In the genomic region with DNA sequence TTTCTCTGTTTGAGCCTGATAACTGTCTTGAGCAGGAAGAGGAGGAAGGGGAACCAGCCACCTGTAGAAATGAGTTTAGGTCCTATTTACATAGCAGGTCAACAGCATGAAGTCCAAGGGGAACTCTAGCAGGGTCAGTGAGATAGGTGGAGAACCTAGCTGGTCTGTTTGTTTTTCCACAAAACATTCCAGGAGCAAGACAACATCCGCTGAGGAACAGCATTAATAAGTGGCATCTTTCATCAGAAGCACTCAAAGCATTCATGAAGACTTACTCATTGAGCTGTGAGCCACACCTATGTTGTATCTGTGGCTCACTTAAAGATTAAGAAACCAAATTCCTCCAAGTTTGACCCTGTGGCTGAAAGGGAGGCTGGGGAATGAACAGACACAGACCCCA, we compare ENCODE assay signal across 23 cellular contexts.
A peak's percentile ranks its signal among the peaks of the same experiment; 100 is the strongest.
DNase-seq lines count a peak whose midpoint lies in the region; ATAC-seq and TF ChIP-seq lines count a peak whose summit lies in the region.
"Had no signal": no experiment of that assay in that cellular context is flagged by ENCODE, and none has a peak within 500 bp of the region (broad histone marks: within the 10 kb centered on the region; RNA-seq: fewer than 3 reads in every experiment).

No MANE protein-coding gene starts in this region.

- in situ Hi-C loops in IMR-90 (cut with MboI; ENCODE audit: low sequenced_read_pairs) = no loop called here
- in situ Hi-C loops in brain microvascular endothelial cell (cut with HindIII; ENCODE audit: low pct_ligation_motif_present, low sequenced_read_pairs) = no loop called here

- H3K27ac ChIP-seq in IMR-90 (ENCODE audit: insufficient read depth, low read length) (no peak overlapping the region), brain microvascular endothelial cell (no peak overlapping the region)
- H3K27ac ChIP-seq: BLaER1 treated with 17β-estradiol and CSF1 and Interleukin-3, amounts not matched to agents 10 nM and 100 nM; vagina had no signal

- no CpG with 5 or more reads among the region's 1 CpG for WGBS in IMR-90 (ENCODE audit: extremely low coverage in 2 of 2, insufficient read length in 1 of 2), 2 experiments

- H4K20me1 ChIP-seq in IMR-90 (ENCODE audit: insufficient read depth, low read length) = no peaks in the 10 kb centered on the region
- H4K20me1 ChIP-seq: BLaER1 treated with 17β-estradiol and CSF1 and Interleukin-3, amounts not matched to agents 10 nM and 100 nM had no signal

- TF ChIP-seq RAD21 in IMR-90 (IDR thresholded peaks at IDR 0.05; ENCODE audit: low read length) = no peak

- intact Hi-C loops in Calu3 (cut with micrococcal nuclease; ENCODE audit: unreplicated experiment) = loop anchor here (5.0 kb wide), 1 partner anchor 131 kb away; no protein-coding TSS in a partner anchor
- intact Hi-C loops in IMR-90 (cut with micrococcal nuclease) = no loop called here

- H3K9me3 Mint-ChIP-seq in Calu3 (ENCODE audit: low read depth, unreplicated experiment) = no peaks in the 10 kb centered on the region
- H3K9me3 Mint-ChIP-seq: activated CD4-positive, alpha-beta T cell treated with anti-CD3 and anti-CD28 coated beads, Interleukin-2, amount 10 ng/mL, durations not matched to agents 7 days and 5 days; activated naive CD8-positive, alpha-beta T cell treated with anti-CD3 and anti-CD28 coated beads for 36 hours; central memory CD8-positive, alpha-beta T cell; stimulated activated naive CD8-positive, alpha-beta T cell treated with anti-CD3 and anti-CD28 coated beads, Interleukin-15, Interleukin-2, amounts not matched to agents 100 ng/mL and 50 ng/mL, for 24 hours had no signal

- H3K56ac ChIP-seq in IMR-90 (ENCODE audit: extremely low read depth, insufficient read depth, low read length) = no peak overlapping the region

- POLR2A ChIA-PET in IMR-90 (lab: Charles Lee; ENCODE audit: unreplicated experiment) = no interaction called here

- H3K4me1 Mint-ChIP-seq in Calu3 (ENCODE audit: low read depth, unreplicated experiment) = peaks cover 22% of the 10 kb centered on the region
- H3K4me1 Mint-ChIP-seq: activated CD4-positive, alpha-beta T cell treated with anti-CD3 and anti-CD28 coated beads, Interleukin-2, amount 10 ng/mL, durations not matched to agents 7 days and 5 days; activated naive CD8-positive, alpha-beta T cell treated with anti-CD3 and anti-CD28 coated beads for 36 hours; central memory CD8-positive, alpha-beta T cell had no signal

- peak overlapping the region; percentile 68; the same call in 1 of the 2 replicates for H2AK5ac ChIP-seq in IMR-90 (ENCODE audit: low read depth, low read length)

- peak overlapping the region; percentile 81; the same call in 1 of the 3 replicates for H2BK15ac ChIP-seq in IMR-90 (ENCODE audit: low read depth, low read length)

- dilution Hi-C loops in IMR-90 (cut with HindIII; ENCODE audit: low sequenced_read_pairs, unreplicated experiment) = no loop called here

- H2BK120ac ChIP-seq in IMR-90 (ENCODE audit: low read depth, low read length) = peak overlapping the region; percentile 55

- H2AK9ac ChIP-seq in IMR-90 (replicated peaks; ENCODE audit: low read depth, low read length, poor library complexity) = no peak overlapping the region

- CTCF ChIA-PET in Calu3 (lab: Charles Lee) (interaction anchor here (0.6 kb wide), 1 partner anchor 29 kb away, joined by 4 read pairs; no protein-coding TSS in a partner anchor), IMR-90 (lab: Yijun Ruan, JAX) (no interaction called here)

- peaks cover 11% of the 10 kb centered on the region; the same call in 1 of the 2 replicates for H3K9me1 ChIP-seq in IMR-90 (ENCODE audit: insufficient read depth, low read length)

- BruUV-seq in Calu3 (replicated peaks; lab: Mats Ljungman, UMichigan) (no TSS peak), IMR-90 (replicated peaks; lab: Mats Ljungman, UMichigan) (no TSS peak)

- no peak; the same call in 1 of the 2 replicates for ATAC-seq in IMR-90 (ENCODE audit: low read depth)
- no peak for ATAC-seq in GM19463 (IDR thresholded peaks at IDR 0.05; ENCODE audit: unreplicated experiment)
- ATAC-seq in GM18870 (IDR thresholded peaks at IDR 0.05; ENCODE audit: unreplicated experiment) = no peak
- ATAC-seq: GM12878, left lobe of liver, Right ventricle myocardium inferior had no signal

- H3K9me3 ChIP-seq in IMR-90 (ENCODE audit: control insufficient read depth, insufficient read depth, low read length) = no peaks in the 10 kb centered on the region
- H3K9me3 ChIP-seq: BLaER1 treated with 17β-estradiol and CSF1 and Interleukin-3, amounts not matched to agents 10 nM and 100 nM; vagina had no signal

- H2AFZ ChIP-seq in IMR-90 (replicated peaks; ENCODE audit: low read length, poor library complexity) = no peak overlapping the region

- peak overlapping the region; percentile 13; the same call in 1 of the 2 replicates for H3K23ac ChIP-seq in IMR-90 (ENCODE audit: low read depth, low read length)

- H3K4me3 Mint-ChIP-seq in Calu3 (ENCODE audit: low read depth, unreplicated experiment) = no peak overlapping the region
- H3K4me3 Mint-ChIP-seq: activated CD4-positive, alpha-beta T cell treated with anti-CD3 and anti-CD28 coated beads, Interleukin-2, amount 10 ng/mL, durations not matched to agents 7 days and 5 days; activated naive CD8-positive, alpha-beta T cell treated with anti-CD3 and anti-CD28 coated beads for 36 hours; central memory CD8-positive, alpha-beta T cell; stimulated activated naive CD8-positive, alpha-beta T cell treated with anti-CD3 and anti-CD28 coated beads, Interleukin-15, Interleukin-2, amounts not matched to agents 100 ng/mL and 50 ng/mL, for 24 hours had no signal

- H3K18ac ChIP-seq in IMR-90 (ENCODE audit: low read depth, low read length) = peak overlapping the region; percentile 78; the same call in 1 of the 2 replicates

- TF ChIP-seq POLR2A in IMR-90 (IDR thresholded peaks at IDR 0.05; ENCODE audit: low read depth, low read length) = no peak

- peak overlapping the region; percentile 65; the same call in 1 of the 2 replicates for H3K14ac ChIP-seq in IMR-90 (replicated peaks; ENCODE audit: low read depth, low read length)

- H4K8ac ChIP-seq in IMR-90 (ENCODE audit: low read depth in 2 of 2, low read length in 2 of 2) = peak overlapping the region; percentile 20 to 77; a peak in 3 of 4 replicates

- peak overlapping the region; percentile 34; the same call in 1 of the 2 replicates for H4K91ac ChIP-seq in IMR-90 (ENCODE audit: insufficient read depth, low read depth, low read length)

- no peaks in the 10 kb centered on the region for H3K79me1 ChIP-seq in IMR-90 (ENCODE audit: low read depth in 1 of 2, low read length in 2 of 2)

- H2BK5ac ChIP-seq in IMR-90 (ENCODE audit: low read depth, low read length, poor library complexity, severe bottlenecking) = no peak overlapping the region

- no peak overlapping the region for H3K27ac Mint-ChIP-seq in Calu3 (ENCODE audit: unreplicated experiment)
- H3K27ac Mint-ChIP-seq: activated CD4-positive, alpha-beta T cell treated with anti-CD3 and anti-CD28 coated beads, Interleukin-2, amount 10 ng/mL, durations not matched to agents 7 days and 5 days; activated naive CD8-positive, alpha-beta T cell treated with anti-CD3 and anti-CD28 coated beads for 36 hours; stimulated activated naive CD8-positive, alpha-beta T cell treated with anti-CD3 and anti-CD28 coated beads, Interleukin-15, Interleukin-2, amounts not matched to agents 100 ng/mL and 50 ng/mL, for 24 hours had no signal

- H3K4me3 ChIP-seq in IMR-90 (ENCODE audit: insufficient read depth, low read depth, low read length) (no peak overlapping the region), brain microvascular endothelial cell (ENCODE audit: low read depth, low read length) (no peak overlapping the region)
- H3K4me3 ChIP-seq: BLaER1 treated with 17β-estradiol and CSF1 and Interleukin-3, amounts not matched to agents 10 nM and 100 nM; GM12878; vagina had no signal

- DNase-seq in Calu3 = peak; percentile 51
- peak; percentile 28 for DNase-seq in IMR-90
- DNase-seq in brain microvascular endothelial cell = peak; percentile 9
- DNase-seq in kidney glomerular epithelial cell (lab: John Stamatoyannopoulos, UW) = peak; percentile 17
- DNase-seq in SHP77 treated with DMSO at 0.1 percent for 48 hours (lab: John Stamatoyannopoulos, UW) = no peak
- DNase-seq in NCI-H2107 treated with DMSO at 0.1 percent for 48 hours (lab: John Stamatoyannopoulos, UW; ENCODE audit: unreplicated experiment) = no peak
- DNase-seq: activated CD4-positive, alpha-beta T cell treated with anti-CD3 and anti-CD28 coated beads, Interleukin-2, amount 10 ng/mL, durations not matched to agents 7 days and 5 days; activated naive CD8-positive, alpha-beta T cell treated with anti-CD3 and anti-CD28 coated beads for 36 hours; activated T-cell treated with anti-CD3 and anti-CD28 coated beads, Interleukin-2, amount 50 U/mL, for 1 hour; DND-41; NCI-H2081 treated with DMSO at 0.1 percent for 48 hours; NCI-H774; posterior cingulate gyrus; T-helper 9 cell had no signal

- H3K36me3 Mint-ChIP-seq in Calu3 (ENCODE audit: insufficient read depth, unreplicated experiment) = peaks cover 7% of the 10 kb centered on the region
- H3K36me3 Mint-ChIP-seq: activated naive CD8-positive, alpha-beta T cell treated with anti-CD3 and anti-CD28 coated beads for 36 hours had no signal

- peak overlapping the region; percentile 84 for H3K4ac ChIP-seq in IMR-90 (ENCODE audit: low read depth, low read length)

- no peaks in the 10 kb centered on the region for H3K27me3 ChIP-seq in IMR-90 (ENCODE audit: control insufficient read depth, insufficient read depth, low read length)
- no peaks in the 10 kb centered on the region for H3K27me3 ChIP-seq in brain microvascular endothelial cell (replicated peaks)
- H3K27me3 ChIP-seq: BLaER1 treated with 17β-estradiol and CSF1 and Interleukin-3, amounts not matched to agents 10 nM and 100 nM; vagina had no signal

- peaks cover 11% of the 10 kb centered on the region for H3K4me1 ChIP-seq in IMR-90 (ENCODE audit: control insufficient read depth, insufficient read depth, low read length)
- H3K4me1 ChIP-seq: BLaER1 treated with 17β-estradiol and CSF1 and Interleukin-3, amounts not matched to agents 10 nM and 100 nM had no signal

- H3K4me2 ChIP-seq in IMR-90 (ENCODE audit: low read depth, low read length) = no peak overlapping the region
- H3K4me2 ChIP-seq: BLaER1 treated with 17β-estradiol and CSF1 and Interleukin-3, amounts not matched to agents 10 nM and 100 nM had no signal

- TF ChIP-seq CTCF in Calu3 (IDR thresholded peaks at IDR 0.05; ENCODE audit: unreplicated experiment) (no peak), IMR-90 (conservative IDR thresholded peaks at IDR 0.05; ENCODE audit: low read depth, low read length) (no peak), brain microvascular endothelial cell (IDR thresholded peaks at IDR 0.05; ENCODE audit: low read depth, low read length, missing control alignments) (no peak)

- no peaks in the 10 kb centered on the region for H3K27me3 Mint-ChIP-seq in Calu3 (ENCODE audit: unreplicated experiment)
- H3K27me3 Mint-ChIP-seq: activated naive CD8-positive, alpha-beta T cell treated with anti-CD3 and anti-CD28 coated beads for 36 hours had no signal

- H2BK20ac ChIP-seq in IMR-90 (ENCODE audit: low read depth, low read length) = peak overlapping the region; percentile 85

- H4K5ac ChIP-seq in IMR-90 (ENCODE audit: low read depth, low read length) = no peak overlapping the region; the same call in 1 of the 2 replicates

- H3K9ac ChIP-seq in IMR-90 (ENCODE audit: low read depth, low read length) = no peak overlapping the region
- H3K9ac ChIP-seq: BLaER1 treated with 17β-estradiol and CSF1 and Interleukin-3, amounts not matched to agents 10 nM and 100 nM had no signal

- no peaks in the 10 kb centered on the region for H3K36me3 ChIP-seq in IMR-90 (ENCODE audit: control insufficient read depth, insufficient read depth, low read length)
- no peaks in the 10 kb centered on the region for H3K36me3 ChIP-seq in brain microvascular endothelial cell (replicated peaks)
- H3K36me3 ChIP-seq: BLaER1 treated with 17β-estradiol and CSF1 and Interleukin-3, amounts not matched to agents 10 nM and 100 nM; vagina had no signal

Comparison
In these comparisons a context has a peak if more than half of its experiments do, and no peak if none do; other contexts are left out.
1. DNase-seq: peak in Calu3 (single experiment), IMR-90 (single experiment), brain microvascular endothelial cell (single experiment) and kidney glomerular epithelial cell (single experiment); none in SHP77 treated with DMSO at 0.1 percent for 48 hours (single experiment) and NCI-H2107 treated with DMSO at 0.1 percent for 48 hours (single experiment).